20 cellular contexts compared by ENCODE assay signal in genomic region chr2:85213404-85213803, GRCh38.
"Had no signal": no experiment of that assay in that cellular context is flagged by ENCODE, and none has a peak within 500 bp of the region (broad histone marks: within the 10 kb centered on the region; RNA-seq: fewer than 3 reads in every experiment).

No MANE protein-coding gene starts in this region.

- H3K27ac ChIP-seq: thoracic aorta, upper lobe of left lung had no signal

- H3K9me3 ChIP-seq: thoracic aorta, upper lobe of left lung had no signal

- H3K27me3 ChIP-seq: upper lobe of left lung had no signal

- H3K4me3 ChIP-seq: lung, thoracic aorta, upper lobe of left lung had no signal

- DNase-seq: activated CD4-positive, alpha-beta T cell treated with anti-CD3 and anti-CD28 coated beads, Interleukin-2, amount 50 U/mL, for 4 hours; activated CD8-positive, alpha-beta memory T cell treated with anti-CD3 and anti-CD28 coated beads for 24 hours; activated CD8-positive, alpha-beta memory T cell treated with anti-CD3 and anti-CD28 coated beads, Interleukin-2, amount 50 U/mL, for 4 hours; activated naive CD4-positive, alpha-beta T cell treated with Interleukin-2 at 50 U/mL for 16 hours; activated naive CD8-positive, alpha-beta T cell treated with anti-CD3 and anti-CD28 coated beads for 36 hours; activated T-cell treated with anti-CD3 and anti-CD28 coated beads, Interleukin-2, amount 50 U/mL, for 4 hours; amniotic stem cell; cerebellar nuclear complex; effector CD4-positive, alpha-beta T cell; foreskin fibroblast; kidney; stimulated activated CD4-positive, alpha-beta T cell treated with anti-CD3 and anti-CD28 coated beads, Interleukin-2, amount 100 ng/mL, for 48 hours; stimulated activated CD8-positive, alpha-beta memory T cell treated with anti-CD3 and anti-CD28 coated beads, Interleukin-4, amount 100 ng/mL, for 48 hours; stimulated activated naive B cell treated with anti-CD40 and anti-IgM and Interleukin-4, amounts not matched to agents 10 μg/mL and 1 μg/mL and 100 μg/mL, for 72 hours; T1000; upper lobe of left lung had no signal

- H3K36me3 ChIP-seq: thoracic aorta, upper lobe of left lung had no signal

- FAIRE-seq: bronchial epithelial cell, endometrium, kidney had no signal
